30 cellular contexts compared by ENCODE assay signal in genomic region chr13:106835477-106835876, GRCh38.
"Had no signal": no experiment of that assay in that cellular context is flagged by ENCODE, and none has a peak within 500 bp of the region (broad histone marks: within the 10 kb centered on the region; RNA-seq: fewer than 3 reads in every experiment).

No MANE protein-coding gene starts in this region.

- H3K9me3 ChIP-seq: colonic mucosa, lower lobe of right lung, neutrophil, prostate gland, right atrium auricular region, suprapubic skin, tibial artery, upper lobe of right lung had no signal

- H3K27me3 ChIP-seq: cardiac muscle cell, colonic mucosa, foreskin keratinocyte, heart right ventricle, neutrophil, right atrium auricular region, suprapubic skin, tibial artery, upper lobe of right lung had no signal

- H3K4me1 Mint-ChIP-seq: naive thymus-derived CD8-positive, alpha-beta T cell had no signal

- H3K4me3 Mint-ChIP-seq: naive thymus-derived CD8-positive, alpha-beta T cell had no signal

- H3K4me1 ChIP-seq: colonic mucosa, foreskin keratinocyte, lower lobe of right lung, prostate gland, right atrium auricular region, suprapubic skin, upper lobe of right lung had no signal

- H3K27ac Mint-ChIP-seq: activated naive CD4-positive, alpha-beta T cell treated with anti-CD3 and anti-CD28 coated beads, Interleukin-2, amount 50 U/mL, for 72 hours; naive thymus-derived CD8-positive, alpha-beta T cell had no signal

- ATAC-seq: activated CD4-positive, CD25-positive, alpha-beta regulatory T cell treated with anti-CD3 and anti-CD28 coated beads, Interleukin-2, amount 50 U/mL, for 24 hours; activated naive CD4-positive, alpha-beta T cell treated with anti-CD3 and anti-CD28 coated beads, Interleukin-2, amount 50 U/mL, for 72 hours; esophagus mucosa; foreskin keratinocyte; left lobe of liver; lower lobe of right lung; naive thymus-derived CD8-positive, alpha-beta T cell; upper lobe of right lung had no signal

- H3K4me3 ChIP-seq: cardiac muscle cell, colonic mucosa, dorsolateral prefrontal cortex, heart right ventricle, lower lobe of right lung, prostate gland, right atrium auricular region, suprapubic skin, tibial artery, upper lobe of right lung had no signal

- H3K36me3 ChIP-seq: cardiac muscle cell, colonic mucosa, heart right ventricle, lower lobe of right lung, neutrophil, prostate gland, right atrium auricular region, suprapubic skin, tibial artery, upper lobe of right lung had no signal

- DNase-seq: activated CD4-positive, alpha-beta T cell treated with anti-CD3 and anti-CD28 coated beads for 48 hours; activated CD4-positive, alpha-beta T cell treated with anti-CD3 and anti-CD28 coated beads, Interleukin-2, amount 50 U/mL, for 48 hours; activated CD8-positive, alpha-beta memory T cell treated with anti-CD3 and anti-CD28 coated beads for 24 hours; activated CD8-positive, alpha-beta memory T cell treated with anti-CD3 and anti-CD28 coated beads, Interleukin-2, amount 50 U/mL, for 4 hours; activated T-cell treated with anti-CD3 and anti-CD28 coated beads, Interleukin-2, amount 50 U/mL, for 1 hour; cerebellar nuclear complex; colonic mucosa; dorsolateral prefrontal cortex; effector memory CD4-positive, alpha-beta T cell; foreskin keratinocyte; heart right ventricle; kidney glomerular epithelial cell; lower lobe of right lung; mesenchymal stem cell; naive thymus-derived CD8-positive, alpha-beta T cell; stimulated activated CD4-positive, alpha-beta T cell treated with anti-CD3 and anti-CD28 coated beads, Interleukin-15, amount 100 ng/mL, for 24 hours; stimulated activated CD4-positive, alpha-beta T cell treated with anti-CD3 and anti-CD28 coated beads, Interleukin-2, amount 100 ng/mL, for 24 hours; stimulated activated naive CD4-positive, alpha-beta T cell; tibial artery; upper lobe of right lung had no signal

- H3K27ac ChIP-seq: cardiac muscle cell, colonic mucosa, dorsolateral prefrontal cortex, foreskin keratinocyte, lower lobe of right lung, neutrophil, prostate gland, right atrium auricular region, suprapubic skin, tibial artery, upper lobe of right lung, VCaP had no signal

- H3K36me3 Mint-ChIP-seq: naive thymus-derived CD8-positive, alpha-beta T cell had no signal
